In genomic region chr2:45031028-45031427, GRCh38 we compare ENCODE assay signal across 23 cellular contexts. TPM values are rescaled to one million over a fixed set of nuclear protein-coding genes. Genes with fewer than 3 reads are reported as not detected.
"Had no signal": no experiment of that assay in that cellular context is flagged by ENCODE, and none has a peak within 500 bp of the region (broad histone marks: within the 10 kb centered on the region; RNA-seq: fewer than 3 reads in every experiment).

No MANE protein-coding gene starts in this region.

- H3K4me3 Mint-ChIP-seq: activated CD8-positive, alpha-beta T cell treated with anti-CD3 and anti-CD28 coated beads, Interleukin-2, amount 10 ng/mL, durations not matched to agents 7 days and 5 days; activated naive CD8-positive, alpha-beta T cell treated with anti-CD3 and anti-CD28 coated beads, Interleukin-2, amount 10 ng/mL, durations not matched to agents 7 days and 5 days; T-helper 1 cell treated with Interleukin-12 subunit alpha and Interleukin-12 subunit beta and Interleukin-4 antibody, amounts not matched to agents 30 μg/mL and 1 μg/mL, for 36 hours had no signal

- H3K4me1 Mint-ChIP-seq: activated naive CD8-positive, alpha-beta T cell treated with anti-CD3 and anti-CD28 coated beads, Interleukin-2, amount 10 ng/mL, durations not matched to agents 7 days and 5 days had no signal

- H3K9me3 Mint-ChIP-seq: activated naive CD8-positive, alpha-beta T cell treated with anti-CD3 and anti-CD28 coated beads, Interleukin-2, amount 10 ng/mL, durations not matched to agents 7 days and 5 days; T-helper 1 cell treated with Interleukin-12 subunit alpha and Interleukin-12 subunit beta and Interleukin-4 antibody, amounts not matched to agents 30 μg/mL and 1 μg/mL, for 36 hours had no signal

- DNase-seq: activated CD4-positive, alpha-beta T cell treated with anti-CD3 and anti-CD28 coated beads for 48 hours; activated CD4-positive, alpha-beta T cell treated with anti-CD3 and anti-CD28 coated beads, Interleukin-2, amount 50 U/mL, for 4 hours; activated CD4-positive, CD25-positive, alpha-beta regulatory T cell treated with anti-CD3 and anti-CD28 coated beads, Interleukin-2, amount 50 U/mL, for 72 hours; activated CD8-positive, alpha-beta memory T cell treated with anti-CD3 and anti-CD28 coated beads, Interleukin-2, amount 50 U/mL, for 48 hours; activated CD8-positive, alpha-beta T cell treated with anti-CD3 and anti-CD28 coated beads, Interleukin-2, amount 10 ng/mL, durations not matched to agents 7 days and 5 days; activated naive CD4-positive, alpha-beta T cell treated with anti-CD3 and anti-CD28 coated beads, Interleukin-2, amount 50 U/mL, for 16 hours; activated naive CD8-positive, alpha-beta T cell treated with anti-CD3 and anti-CD28 coated beads, Interleukin-2, amount 10 ng/mL, durations not matched to agents 7 days and 5 days; activated T-cell treated with anti-CD3 and anti-CD28 coated beads, Interleukin-2, amount 50 U/mL, for 1 hour; adrenal gland; aorta; NCI-H1092; NCI-H1417; NCI-H1930; NCI-H345; NCI-H510A; NCI-H526 treated with DMSO at 0.1 percent for 48 hours; NCI-H82; Peyer's patch; SHP77 treated with DMSO at 0.1 percent for 48 hours had no signal

- H3K4me2 ChIP-seq: KMS-11 had no signal

- H3K27me3 ChIP-seq: adrenal gland, Peyer's patch had no signal

- H3K9me3 ChIP-seq: adrenal gland, Peyer's patch had no signal

- ATAC-seq: activated CD8-positive, alpha-beta T cell treated with anti-CD3 and anti-CD28 coated beads, Interleukin-2, amount 10 ng/mL, durations not matched to agents 7 days and 5 days had no signal

- H3K27ac Mint-ChIP-seq: activated CD8-positive, alpha-beta T cell treated with anti-CD3 and anti-CD28 coated beads, Interleukin-2, amount 10 ng/mL, durations not matched to agents 7 days and 5 days; activated naive CD8-positive, alpha-beta T cell treated with anti-CD3 and anti-CD28 coated beads, Interleukin-2, amount 10 ng/mL, durations not matched to agents 7 days and 5 days; T-helper 1 cell treated with Interleukin-12 subunit alpha and Interleukin-12 subunit beta and Interleukin-4 antibody, amounts not matched to agents 30 μg/mL and 1 μg/mL, for 36 hours had no signal

- H3K36me3 Mint-ChIP-seq: activated naive CD8-positive, alpha-beta T cell treated with anti-CD3 and anti-CD28 coated beads, Interleukin-2, amount 10 ng/mL, durations not matched to agents 7 days and 5 days had no signal

- H3K4me3 ChIP-seq: adrenal gland, Peyer's patch had no signal

- H3K4me1 ChIP-seq: adrenal gland, Peyer's patch had no signal

- H3K36me3 ChIP-seq: adrenal gland, Peyer's patch had no signal

- H3K27ac ChIP-seq: adrenal gland, KMS-11, Peyer's patch, RWPE1 had no signal

- H3K9ac ChIP-seq: KMS-11 had no signal

RNA-seq across cellular contexts. Expression of gene SIX2, which starts 21.8 kb away (rescaled TPM):
- total RNA-seq: activated CD8-positive, alpha-beta T cell treated with anti-CD3 and anti-CD28 coated beads, Interleukin-2, amount 10 ng/mL, durations not matched to agents 7 days and 5 days; activated naive CD8-positive, alpha-beta T cell treated with anti-CD3 and anti-CD28 coated beads, Interleukin-2, amount 10 ng/mL, durations not matched to agents 7 days and 5 days; Peyer's patch; SK-MEL-5 had no signal
